ENCODE assay signal across 19 cellular contexts in genomic region chr15:72284781-72285180, GRCh38. TPM values are rescaled to one million over a fixed set of nuclear protein-coding genes. Genes with fewer than 3 reads are reported as not detected.
DNase-seq lines count a peak whose midpoint lies in the region; ATAC-seq and TF ChIP-seq lines count a peak whose summit lies in the region.
"Had no signal": no experiment of that assay in that cellular context is flagged by ENCODE, and none has a peak within 500 bp of the region (broad histone marks: within the 10 kb centered on the region; RNA-seq: fewer than 3 reads in every experiment).

No MANE protein-coding gene starts in this region.

- in situ Hi-C loops in mammary epithelial cell (cut with MboI; ENCODE audit: low sequenced_read_pairs in 2 of 2), result no loop called here

- CTCF ChIA-PET in mammary epithelial cell (lab: Charles Lee; ENCODE audit: low non-redundant PET), result no interaction called here

- TF ChIP-seq POLR2A in breast epithelium (IDR thresholded peaks at IDR 0.05), result no peak

- H3K79me2 ChIP-seq in mammary epithelial cell (ENCODE audit: insufficient read depth, low read length), result no peaks in the 10 kb centered on the region

- peak overlapping the region; percentile 4 for H3K27ac Mint-ChIP-seq in stimulated activated effector memory CD8-positive, alpha-beta T cell treated with anti-CD3 and anti-CD28 coated beads, Interleukin-12 subunit alpha, Interleukin-12 subunit beta, amount 100 ng/mL, for 72 hours
- H3K27ac Mint-ChIP-seq: HFFc6 had no signal

- H3K9me3 Mint-ChIP-seq in stimulated activated effector memory CD8-positive, alpha-beta T cell treated with anti-CD3 and anti-CD28 coated beads, Interleukin-12 subunit alpha, Interleukin-12 subunit beta, amount 100 ng/mL, for 72 hours, result no peaks in the 10 kb centered on the region
- H3K9me3 Mint-ChIP-seq: HFFc6 had no signal

- H2AFZ ChIP-seq in mammary epithelial cell (ENCODE audit: low read depth, low read length), result peak overlapping the region; percentile 62

- no TSS peak for BruUV-seq in mammary epithelial cell (replicated peaks; lab: Mats Ljungman, UMichigan)

- H3K9ac ChIP-seq in mammary epithelial cell (ENCODE audit: insufficient read depth, low read length), result no peak overlapping the region
- H3K9ac ChIP-seq in colonic mucosa (ENCODE audit: low read depth in 2 of 2, low read length in 2 of 2), result no peak overlapping the region
- H3K9ac ChIP-seq: BLaER1 treated with 17β-estradiol and CSF1 and Interleukin-3, amounts not matched to agents 10 nM and 100 nM had no signal

- no peak overlapping the region for H3K4me2 ChIP-seq in mammary epithelial cell (ENCODE audit: insufficient read depth, low read depth, low read length)
- H3K4me2 ChIP-seq: BLaER1 treated with 17β-estradiol and CSF1 and Interleukin-3, amounts not matched to agents 10 nM and 100 nM had no signal

- no peak for ATAC-seq in stimulated activated effector memory CD8-positive, alpha-beta T cell treated with anti-CD3 and anti-CD28 coated beads, Interleukin-12 subunit alpha, Interleukin-12 subunit beta, amount 100 ng/mL, for 72 hours
- ATAC-seq in omental fat pad (ENCODE audit: low FRiP score), result no peak

- intact Hi-C loops in mammary epithelial cell (cut with micrococcal nuclease), result no loop called here
- intact Hi-C loops in breast epithelium (cut with DNase I; ENCODE audit: low total_unique reads), result no loop called here
- intact Hi-C loops in colonic mucosa (cut with DNase I), result loop anchor here (5.0 kb wide), 1 partner anchor 87 kb away; the partner anchor contains the start of gene GRAMD2A

- 90% methylated on average over 1 of the region's 1 CpG for WGBS in mammary epithelial cell (ENCODE audit: low coverage, missing lambda C conversion rate)

- H3K4me3 ChIP-seq in mammary epithelial cell (replicated peaks in 1 of 3; ENCODE audit: insufficient read depth in 1 of 3, low read depth in 2 of 3, low read length in 3 of 3) (no peak overlapping the region), breast epithelium (no peak overlapping the region), colonic mucosa (no peak overlapping the region)
- H3K4me3 ChIP-seq: BLaER1 treated with 17β-estradiol and CSF1 and Interleukin-3, amounts not matched to agents 10 nM and 100 nM; SJCRH30 had no signal

- dilution Hi-C loops in mammary epithelial cell (cut with HindIII; ENCODE audit: low sequenced_read_pairs), result no loop called here

- H3K4me3 Mint-ChIP-seq in stimulated activated effector memory CD8-positive, alpha-beta T cell treated with anti-CD3 and anti-CD28 coated beads, Interleukin-12 subunit alpha, Interleukin-12 subunit beta, amount 100 ng/mL, for 72 hours, result no peak overlapping the region
- H3K4me3 Mint-ChIP-seq: HFFc6 had no signal

- H3K36me3 Mint-ChIP-seq in stimulated activated effector memory CD8-positive, alpha-beta T cell treated with anti-CD3 and anti-CD28 coated beads, Interleukin-12 subunit alpha, Interleukin-12 subunit beta, amount 100 ng/mL, for 72 hours, result no peaks in the 10 kb centered on the region

- peak; percentile 64 for DNase-seq in mammary epithelial cell
- no peak for DNase-seq in breast epithelium (ENCODE audit: low spot score in 2 of 2)
- peak; percentile 29 for DNase-seq in RPMI7951 (ENCODE audit: low read depth)
- peak; percentile 20 for DNase-seq in epithelial cell of prostate (ENCODE audit: low read depth, low spot score)
- no peak for DNase-seq in stimulated activated effector memory CD8-positive, alpha-beta T cell treated with anti-CD3 and anti-CD28 coated beads, Interleukin-12 subunit alpha, Interleukin-12 subunit beta, amount 100 ng/mL, for 72 hours (ENCODE audit: low spot score in 2 of 2)
- DNase-seq in SKM-1 (lab: John Stamatoyannopoulos, UW; ENCODE audit: unreplicated experiment), result no peak
- no peak for DNase-seq in colonic mucosa
- no peak for DNase-seq in omental fat pad (ENCODE audit: low spot score)
- DNase-seq: 8988T, DND-41, HFFc6, MV-4-11, NCI-H1417, NCI-H1930, NCI-H2171, NCI-H446 treated with DMSO at 0.1 percent for 48 hours, NCI-H774 had no signal

- H3K4me1 ChIP-seq in mammary epithelial cell (ENCODE audit: insufficient read depth, low read length) (peaks cover 12% of the 10 kb centered on the region), breast epithelium (no peaks in the 10 kb centered on the region), colonic mucosa (no peaks in the 10 kb centered on the region)
- H3K4me1 ChIP-seq: BLaER1 treated with 17β-estradiol and CSF1 and Interleukin-3, amounts not matched to agents 10 nM and 100 nM; SJCRH30 had no signal

- H3K27ac ChIP-seq in mammary epithelial cell (ENCODE audit: insufficient read depth, low read depth, low read length) (no peak overlapping the region), breast epithelium (no peak overlapping the region), epithelial cell of prostate (no peak overlapping the region), colonic mucosa (no peak overlapping the region)
- H3K27ac ChIP-seq: BLaER1 treated with 17β-estradiol and CSF1 and Interleukin-3, amounts not matched to agents 10 nM and 100 nM; SJCRH30 had no signal

- H3K4me1 Mint-ChIP-seq in stimulated activated effector memory CD8-positive, alpha-beta T cell treated with anti-CD3 and anti-CD28 coated beads, Interleukin-12 subunit alpha, Interleukin-12 subunit beta, amount 100 ng/mL, for 72 hours, result no peaks in the 10 kb centered on the region

- TF ChIP-seq CTCF in mammary epithelial cell (conservative IDR thresholded peaks at IDR 0.05 in 1 of 2, IDR thresholded peaks at IDR 0.05 in 1 of 2; ENCODE audit: extremely low read depth in 1 of 2, insufficient read depth in 1 of 2, low read depth in 1 of 2, low read length in 2 of 2), result no peak
- TF ChIP-seq CTCF in breast epithelium (IDR thresholded peaks at IDR 0.05), result no peak
- no peak for TF ChIP-seq CTCF in colonic mucosa (IDR thresholded peaks at IDR 0.05)
- TF ChIP-seq CTCF in omental fat pad (IDR thresholded peaks at IDR 0.05), result no peak

- H3K27me3 ChIP-seq in mammary epithelial cell (ENCODE audit: insufficient read depth, low read length), result no peaks in the 10 kb centered on the region
- H3K27me3 ChIP-seq in breast epithelium, result no peaks in the 10 kb centered on the region
- H3K27me3 ChIP-seq in colonic mucosa, result no peaks in the 10 kb centered on the region
- H3K27me3 ChIP-seq: BLaER1 treated with 17β-estradiol and CSF1 and Interleukin-3, amounts not matched to agents 10 nM and 100 nM had no signal

- no peaks in the 10 kb centered on the region for H3K9me3 ChIP-seq in mammary epithelial cell (replicated peaks; ENCODE audit: insufficient read depth, low read length)
- H3K9me3 ChIP-seq in breast epithelium, result no peaks in the 10 kb centered on the region
- H3K9me3 ChIP-seq in colonic mucosa, result no peaks in the 10 kb centered on the region
- H3K9me3 ChIP-seq: BLaER1 treated with 17β-estradiol and CSF1 and Interleukin-3, amounts not matched to agents 10 nM and 100 nM; SJCRH30 had no signal

- H3K36me3 ChIP-seq in mammary epithelial cell (ENCODE audit: insufficient read depth, low read length) (no peaks in the 10 kb centered on the region), breast epithelium (no peaks in the 10 kb centered on the region), colonic mucosa (no peaks in the 10 kb centered on the region)
- H3K36me3 ChIP-seq: SJCRH30 had no signal

- no peaks in the 10 kb centered on the region for H4K20me1 ChIP-seq in mammary epithelial cell (ENCODE audit: insufficient read depth, low read length)
- H4K20me1 ChIP-seq: BLaER1 treated with 17β-estradiol and CSF1 and Interleukin-3, amounts not matched to agents 10 nM and 100 nM had no signal

RNA-seq across cellular contexts. Expression of gene PARP6, which starts 12.4 kb away (rescaled TPM):
- 10 to 100 TPM; 28.3 to 58.2 TPM for total RNA-seq in mammary epithelial cell
- 27.3 TPM for polyA plus RNA-seq in mammary epithelial cell
- polyA minus RNA-seq in mammary epithelial cell, result 40.8 TPM
- 10 to 100 TPM; 63.9 to 90.4 (median 65.8) TPM for total RNA-seq in breast epithelium
- 19.5 and 28.8 TPM in 2 replicates for total RNA-seq in RPMI7951 (2014; rRNA removed; shearing (Covaris generic))
- 10 to 100 TPM; 21.3 to 39.3 TPM for total RNA-seq in colonic mucosa
- 10 to 100 TPM; 52.4 to 65.7 (median 59.4) TPM for total RNA-seq in omental fat pad

RNA-seq across cellular contexts. Expression of gene CELF6, which starts 35.2 kb away (rescaled TPM):
- under 1 TPM; 0.14 to 0.17 TPM for total RNA-seq in mammary epithelial cell
- polyA plus RNA-seq in mammary epithelial cell, result 0.02 TPM
- not detected for polyA minus RNA-seq in mammary epithelial cell
- 1 to 10 TPM; 2.6 to 3.5 (median 2.9) TPM for total RNA-seq in breast epithelium
- not detected in 2 replicates for total RNA-seq in RPMI7951 (2014; rRNA removed; shearing (Covaris generic))
- total RNA-seq in colonic mucosa, result under 1 TPM; 0.74 to 0.93 TPM
- total RNA-seq in omental fat pad, result 1 to 10 TPM; 1.3 to 4.9 (median 1.9) TPM
- total RNA-seq: SJCRH30 had no signal

RNA-seq across cellular contexts. Expression of gene PKM, which starts 53.8 kb away (rescaled TPM):
- 1,000 to 10,000 TPM; 2,783 to 3,063 TPM for total RNA-seq in mammary epithelial cell
- 3,498 TPM for polyA plus RNA-seq in mammary epithelial cell
- polyA minus RNA-seq in mammary epithelial cell, result 5,832 TPM
- 100 to 1,000 TPM; 212 to 476 (median 367) TPM for total RNA-seq in breast epithelium
- total RNA-seq in RPMI7951 (2014; rRNA removed; shearing (Covaris generic)), result 2,644 and 2,870 TPM in 2 replicates
- 100 to 1,000 TPM; 769 to 946 TPM for total RNA-seq in colonic mucosa
- 100 to 1,000 TPM; 200 to 534 (median 205) TPM for total RNA-seq in omental fat pad

Comparison
In these comparisons a context has a peak if more than half of its experiments do, and no peak if none do; other contexts are left out.
1. DNase-seq: peak in mammary epithelial cell (single experiment), RPMI7951 (single experiment) and epithelial cell of prostate (single experiment); none in breast epithelium (0 of 2), stimulated activated effector memory CD8-positive, alpha-beta T cell treated with anti-CD3 and anti-CD28 coated beads, Interleukin-12 subunit alpha, Interleukin-12 subunit beta, amount 100 ng/mL, for 72 hours (0 of 2), SKM-1 (single experiment), colonic mucosa (single experiment) and omental fat pad (single experiment).